23 cellular contexts compared by ENCODE assay signal in the genomic region with DNA sequence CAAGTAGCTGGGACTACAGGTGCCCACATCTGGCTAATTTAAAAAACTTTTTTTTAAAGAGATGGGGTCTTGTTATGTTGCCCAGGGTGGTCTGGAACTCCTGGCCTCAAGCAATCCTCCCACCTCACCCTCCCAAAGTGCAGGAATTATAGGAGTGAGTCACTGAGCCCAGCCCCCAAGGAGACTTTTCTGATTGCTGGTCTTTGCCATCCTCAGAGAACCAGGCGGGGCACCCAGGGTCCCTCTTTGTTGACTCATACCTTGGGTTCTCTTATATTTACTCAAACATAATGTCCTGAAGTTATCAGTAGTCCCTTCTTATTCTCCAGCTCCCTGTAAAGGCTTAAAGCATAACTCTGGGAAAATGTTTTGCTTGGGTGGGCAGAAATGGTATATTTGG.
"Had no signal": no experiment of that assay in that cellular context is flagged by ENCODE, and none has a peak within 500 bp of the region (broad histone marks: within the 10 kb centered on the region; RNA-seq: fewer than 3 reads in every experiment).

No MANE protein-coding gene starts in this region.

- H3K36me3 ChIP-seq: esophagus squamous epithelium, gastrocnemius medialis, heart right ventricle, left lung, lower lobe of right lung had no signal

- DNase-seq: dermis blood vessel endothelial cell; dorsolateral prefrontal cortex; effector CD4-positive, alpha-beta T cell; effector memory CD4-positive, alpha-beta T cell; erythroblast; esophagus squamous epithelium; foreskin fibroblast; foreskin melanocyte; gastrocnemius medialis; glutamatergic neuron; head of caudate nucleus; heart right ventricle; hypothalamus; left cardiac atrium; left lung; left ventricle myocardium superior; lower lobe of right lung; mesenchymal stem cell; mucosa of descending colon; naive B cell had no signal

- H3K4me3 ChIP-seq: coronary artery, dorsolateral prefrontal cortex, esophagus squamous epithelium, gastrocnemius medialis, heart right ventricle, left lung, lower lobe of right lung, mucosa of descending colon had no signal

- ATAC-seq: esophagus mucosa, gastrocnemius medialis, heart right ventricle, left cardiac atrium, left lung, left ventricle myocardium superior, lower lobe of right lung, mucosa of descending colon had no signal

- H3K4me1 ChIP-seq: esophagus squamous epithelium, gastrocnemius medialis, heart right ventricle, left lung, lower lobe of right lung had no signal

- H3K27ac ChIP-seq: coronary artery, dorsolateral prefrontal cortex, epithelial cell of prostate, esophagus squamous epithelium, gastrocnemius medialis, heart right ventricle, left lung, lower lobe of right lung had no signal

- H3K27me3 ChIP-seq: dorsolateral prefrontal cortex, esophagus squamous epithelium, heart right ventricle, left lung had no signal
